In the genomic region with DNA sequence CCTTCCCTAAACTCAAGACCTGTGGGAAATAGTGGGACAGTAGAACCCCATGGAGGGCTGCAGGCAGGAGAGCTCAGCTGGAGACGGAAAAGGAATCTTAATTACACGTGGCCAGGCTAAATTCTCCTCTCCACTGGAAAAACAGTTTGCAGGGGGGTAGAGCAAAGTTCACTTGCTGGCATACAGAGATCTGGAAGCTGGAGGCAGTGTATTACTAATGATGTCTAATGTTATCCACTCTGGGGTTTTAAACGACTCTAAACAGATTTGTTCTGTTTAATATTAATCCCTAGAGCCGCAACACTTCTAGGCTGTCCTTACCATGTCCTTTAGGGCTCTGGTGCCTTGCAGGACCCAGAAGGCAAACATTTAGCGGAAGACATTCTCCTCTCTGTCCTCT, we compare ENCODE assay signal across 28 cellular contexts.
"Had no signal": no experiment of that assay in that cellular context is flagged by ENCODE, and none has a peak within 500 bp of the region (broad histone marks: within the 10 kb centered on the region; RNA-seq: fewer than 3 reads in every experiment).

No MANE protein-coding gene starts in this region.

- H2AFZ ChIP-seq: parathyroid adenoma had no signal

- H3K9ac ChIP-seq: parathyroid adenoma had no signal

- ATAC-seq: effector memory CD8-positive, alpha-beta T cell; gastroesophageal sphincter; left ventricle myocardium superior; stimulated activated naive CD8-positive, alpha-beta T cell treated with anti-CD3 and anti-CD28 coated beads, Interleukin-15, Interleukin-2, amounts not matched to agents 100 U/mL and 50 U/mL, for 24 hours had no signal

- H3K9me3 ChIP-seq: colonic mucosa, gastroesophageal sphincter, right lobe of liver, thyroid gland, upper lobe of left lung, vagina had no signal

- H3K27me3 ChIP-seq: cardiac muscle cell, colonic mucosa, gastroesophageal sphincter, right lobe of liver, thyroid gland, upper lobe of left lung, vagina had no signal

- H3K36me3 ChIP-seq: cardiac muscle cell, colonic mucosa, right lobe of liver, thyroid gland, upper lobe of left lung, vagina had no signal

- DNase-seq: activated CD4-positive, alpha-beta T cell treated with anti-CD3 and anti-CD28 coated beads for 4 hours; activated CD4-positive, alpha-beta T cell treated with anti-CD3 and anti-CD28 coated beads, Interleukin-2, amount 50 U/mL, for 4 hours; activated effector memory CD4-positive, alpha-beta T cell treated with Interleukin-2 at 50 U/mL for 16 hours; activated naive CD4-positive, alpha-beta T cell treated with Interleukin-2 at 50 U/mL for 16 hours; activated T-cell treated with anti-CD3 and anti-CD28 coated beads for 4 hours; aorta; cerebellar nuclear complex; colonic mucosa; effector memory CD8-positive, alpha-beta T cell; head of caudate nucleus; hypothalamus; immature natural killer cell; left ventricle myocardium superior; naive B cell; nucleus accumbens; right lobe of liver; stimulated activated CD4-positive, alpha-beta T cell treated with anti-CD3 and anti-CD28 coated beads, Interleukin-12 subunit alpha, Interleukin-12 subunit beta, amount 100 ng/mL, for 4 hours; stimulated activated CD4-positive, alpha-beta T cell treated with anti-CD3 and anti-CD28 coated beads, Interleukin-4, amount 100 ng/mL, for 1 hour; stimulated activated naive CD8-positive, alpha-beta T cell treated with anti-CD3 and anti-CD28 coated beads, Interleukin-15, Interleukin-2, amounts not matched to agents 100 U/mL and 50 U/mL, for 24 hours; substantia nigra; T-helper 1 cell; thyroid gland had no signal

- H3K4me3 ChIP-seq: cardiac muscle cell, colonic mucosa, gastroesophageal sphincter, right lobe of liver, thyroid gland, upper lobe of left lung, vagina had no signal

- H3K4me1 ChIP-seq: colonic mucosa, parathyroid adenoma, right lobe of liver, thyroid gland, vagina had no signal

- H3K27ac ChIP-seq: cardiac muscle cell, colonic mucosa, gastroesophageal sphincter, parathyroid adenoma, right lobe of liver, thyroid gland, upper lobe of left lung, vagina, VCaP had no signal
